25 cellular contexts compared by ENCODE assay signal in the genomic region with DNA sequence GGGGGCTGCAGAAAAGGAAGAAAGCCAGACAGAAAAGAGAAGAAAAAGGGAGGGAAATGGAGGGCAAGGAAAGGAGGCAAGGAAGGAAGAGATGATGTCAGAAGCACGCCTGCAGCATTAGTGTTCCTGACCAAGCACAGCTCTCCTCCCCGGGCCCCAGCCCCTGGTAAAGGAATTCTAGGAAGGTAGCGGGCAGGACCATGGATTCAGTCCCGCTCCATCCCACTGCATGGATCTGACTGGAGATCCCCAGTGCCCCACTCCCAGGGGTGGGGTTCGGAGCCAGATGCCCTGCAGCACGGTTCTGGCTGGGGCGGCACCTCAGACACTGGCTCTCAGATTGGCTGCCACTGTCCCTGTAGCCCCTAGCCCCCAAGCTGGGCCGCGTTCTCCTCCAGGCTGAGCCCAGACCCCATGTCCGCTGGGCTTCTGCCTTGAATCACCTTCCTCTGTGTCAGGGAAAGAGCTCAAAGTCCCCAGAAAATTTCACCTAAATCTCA.
"Had no signal": no experiment of that assay in that cellular context is flagged by ENCODE, and none has a peak within 500 bp of the region (broad histone marks: within the 10 kb centered on the region; RNA-seq: fewer than 3 reads in every experiment).

No MANE protein-coding gene starts in this region.

- H3K4me1 ChIP-seq: lower lobe of right lung, psoas muscle, tibial artery had no signal

- H3K27ac Mint-ChIP-seq: naive B cell; natural killer cell treated with Interleukin-12 subunit alpha and Interleukin-12 subunit beta and Interleukin-15 and Interleukin-18, amount 100 ng/mL, for 72 hours; type B pancreatic cell had no signal

- ATAC-seq: left colon; lower lobe of right lung; psoas muscle; right cardiac atrium; stimulated activated naive CD8-positive, alpha-beta T cell treated with anti-CD3 and anti-CD28 coated beads, Interleukin-15, Interleukin-2, amounts not matched to agents 100 U/mL and 50 U/mL, for 24 hours had no signal

- H3K4me3 ChIP-seq: dorsolateral prefrontal cortex, left ventricle myocardium inferior, lower lobe of right lung, psoas muscle, testis, tibial artery had no signal

- H3K27me3 ChIP-seq: dorsolateral prefrontal cortex, neutrophil, testis, tibial artery had no signal

- H3K4me3 Mint-ChIP-seq: immature natural killer cell; natural killer cell treated with Interleukin-12 subunit alpha and Interleukin-12 subunit beta and Interleukin-15 and Interleukin-18, amount 100 ng/mL, for 72 hours; type B pancreatic cell had no signal

- H3K4me1 Mint-ChIP-seq: naive B cell had no signal

- DNase-seq: central memory CD4-positive, alpha-beta T cell; effector CD4-positive, alpha-beta T cell; hypothalamus; immature natural killer cell; islet precursor cell; kidney glomerular epithelial cell; left colon; left ventricle myocardium inferior; lower lobe of right lung; naive B cell; psoas muscle; right cardiac atrium; small intestine; stimulated activated CD4-positive, alpha-beta T cell treated with anti-CD3 and anti-CD28 coated beads, Interleukin-12 subunit alpha, Interleukin-12 subunit beta, amount 100 ng/mL, for 4 hours; stimulated activated CD4-positive, alpha-beta T cell treated with anti-CD3 and anti-CD28 coated beads, Interleukin-1b, Interleukin-23, amount 100 ng/mL, for 48 hours; stimulated activated CD4-positive, alpha-beta T cell treated with anti-CD3 and anti-CD28 coated beads, Interleukin-4, amount 100 ng/mL, for 1 hour; stimulated activated CD8-positive, alpha-beta memory T cell treated with anti-CD3 and anti-CD28 coated beads, Interleukin-4, amount 100 ng/mL, for 48 hours; stimulated activated naive CD8-positive, alpha-beta T cell treated with anti-CD3 and anti-CD28 coated beads, Interleukin-15, Interleukin-2, amounts not matched to agents 100 U/mL and 50 U/mL, for 24 hours; substantia nigra; testis had no signal

- H3K27ac ChIP-seq: left ventricle myocardium inferior, lower lobe of right lung, neutrophil, psoas muscle, testis, tibial artery had no signal

- H3K9me3 Mint-ChIP-seq: immature natural killer cell; natural killer cell treated with Interleukin-12 subunit alpha and Interleukin-12 subunit beta and Interleukin-15 and Interleukin-18, amount 100 ng/mL, for 72 hours; type B pancreatic cell had no signal

- H3K36me3 Mint-ChIP-seq: immature natural killer cell; naive B cell; natural killer cell treated with Interleukin-12 subunit alpha and Interleukin-12 subunit beta and Interleukin-15 and Interleukin-18, amount 100 ng/mL, for 72 hours had no signal

- H3K27me3 Mint-ChIP-seq: naive B cell; natural killer cell treated with Interleukin-12 subunit alpha and Interleukin-12 subunit beta and Interleukin-15 and Interleukin-18, amount 100 ng/mL, for 72 hours had no signal

- H3K36me3 ChIP-seq: left ventricle myocardium inferior, lower lobe of right lung, neutrophil, tibial artery had no signal

- H3K9me3 ChIP-seq: left ventricle myocardium inferior, lower lobe of right lung, neutrophil, psoas muscle, testis, tibial artery had no signal
